In genomic region chr2:58762176-58762781, GRCh38 we compare ENCODE assay signal across 1 cellular context.
TF ChIP-seq lines count a peak whose summit lies in the region.

No MANE protein-coding gene starts in this region.

TF ChIP-seq in H1, 55 proteins besides CTCF, POLR2A, EP300 and RAD21:
- no peak for TF ChIP-seq GABPA (IDR thresholded peaks at IDR 0.05; ENCODE audit: borderline replicate concordance, insufficient read depth, low read length)
- TF ChIP-seq TAF1 (IDR thresholded peaks at IDR 0.05; ENCODE audit: low read depth, low read length): no peak
- TF ChIP-seq TEAD4 (IDR thresholded peaks at IDR 0.05; ENCODE audit: low read depth, low read length): peak; percentile 86
- TF ChIP-seq YY1 (IDR thresholded peaks at IDR 0.05; ENCODE audit: low read depth, low read length): 0 out of 2 replicates have a peak, but pooled peaks have one; percentile 25
- 0 out of 2 replicates have a peak, but pooled peaks have one; percentile 12 for TF ChIP-seq TBP (IDR thresholded peaks at IDR 0.05; ENCODE audit: low read depth, low read length)
- TF ChIP-seq HDAC6 (IDR thresholded peaks at IDR 0.05; ENCODE audit: low read depth, low read length): no peak
